Comparison of ENCODE assay signal across 19 cellular contexts in the genomic region with DNA sequence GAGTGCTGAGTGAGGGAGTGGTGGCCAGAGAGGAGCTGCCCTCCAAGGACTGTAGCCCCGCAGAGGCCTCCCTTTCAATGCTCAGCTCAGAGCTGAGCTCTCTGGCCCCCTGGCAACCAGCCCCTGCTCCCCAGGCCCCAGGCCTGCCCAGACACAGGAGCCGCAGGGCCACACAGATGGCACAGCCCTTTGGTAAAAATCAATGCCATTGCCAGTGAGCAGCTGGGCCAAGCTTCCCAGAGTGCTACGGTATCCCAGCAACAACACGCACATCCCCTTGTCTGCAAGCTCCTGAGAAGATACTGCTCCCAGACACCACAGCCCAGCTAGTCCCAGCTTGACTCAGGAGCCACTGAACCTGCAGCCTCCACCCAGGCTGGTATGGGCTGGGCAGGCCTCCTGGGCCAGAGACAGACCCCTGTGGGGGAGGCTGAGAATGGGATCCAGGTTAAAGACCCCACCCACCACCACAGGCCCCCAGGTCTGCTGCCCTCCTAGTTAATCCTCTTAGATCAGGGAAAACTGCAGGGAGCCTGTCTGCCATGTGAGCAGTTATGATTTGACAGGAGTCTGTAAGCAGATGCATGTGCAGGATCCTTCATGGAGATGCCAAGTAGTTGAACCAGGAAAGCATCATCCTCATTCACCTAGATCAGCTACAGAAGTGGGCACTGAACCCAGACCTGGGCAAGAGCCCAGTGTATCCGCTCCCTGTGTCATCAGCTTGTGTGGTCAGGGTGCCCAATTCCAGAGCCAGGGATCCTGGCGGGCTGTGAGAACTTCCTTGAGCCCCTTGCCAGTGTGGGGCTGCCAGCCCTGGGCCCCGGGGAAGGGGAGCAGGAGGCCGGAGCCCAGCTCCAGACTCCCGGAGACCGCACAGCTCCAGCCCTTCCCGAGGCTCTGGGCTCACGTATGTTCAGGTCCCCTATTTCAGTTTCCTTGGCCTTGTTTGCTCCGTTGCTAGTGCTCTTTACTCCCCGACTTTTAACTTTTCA. TPM values are rescaled to one million over a fixed set of nuclear protein-coding genes. Genes with fewer than 3 reads are reported as not detected.
DNase-seq lines count a peak whose midpoint lies in the region; ATAC-seq, FAIRE-seq and TF ChIP-seq lines count a peak whose summit lies in the region.
"Had no signal": no experiment of that assay in that cellular context is flagged by ENCODE, and none has a peak within 500 bp of the region (broad histone marks: within the 10 kb centered on the region; RNA-seq: fewer than 3 reads in every experiment).

No MANE protein-coding gene starts in this region.

- H3K4me3 Mint-ChIP-seq in T-cell: no peak overlapping the region
- H3K4me3 Mint-ChIP-seq: CD8-positive, alpha-beta memory T cell; central memory CD8-positive, alpha-beta T cell; GM23338 had no signal

- FAIRE-seq in islet of Langerhans (lab: Jason Lieb, UNC): peak; percentile 88
- FAIRE-seq: A204.1, small intestine had no signal

- ATAC-seq in T-cell (replicated peaks in 1 of 4): no peak
- ATAC-seq: activated naive CD4-positive, alpha-beta T cell treated with anti-CD3 and anti-CD28 coated beads, Interleukin-2, amount 50 U/mL, for 72 hours; GM23338; left ventricle myocardium superior had no signal

- intact Hi-C loops in tibial artery (cut with DNase I; ENCODE audit: low total_unique reads): no loop called here

- H3K27ac ChIP-seq in tibial artery: no peak overlapping the region
- H3K27ac ChIP-seq: epithelial cell of prostate, HL-60, SJSA1 had no signal

- no peaks in the 10 kb centered on the region for H3K36me3 Mint-ChIP-seq in T-cell
- H3K36me3 Mint-ChIP-seq: activated naive CD4-positive, alpha-beta T cell treated with anti-CD3 and anti-CD28 coated beads, Interleukin-2, amount 50 U/mL, for 72 hours; CD8-positive, alpha-beta memory T cell had no signal

- H3K27me3 ChIP-seq in tibial artery: peaks cover 0 to 11% of the 10 kb centered on the region in 2 donors
- H3K27me3 ChIP-seq: SJSA1 had no signal

- H3K9me3 ChIP-seq in tibial artery: no peaks in the 10 kb centered on the region

- DNase-seq in activated effector memory CD4-positive, alpha-beta T cell treated with anti-CD3 and anti-CD28 coated beads, Interleukin-2, amount 50 U/mL, for 16 hours: peak; percentile 45
- no peak for DNase-seq in activated effector memory CD4-positive, alpha-beta T cell treated with Interleukin-2 at 50 U/mL for 16 hours
- peak; percentile 7 for DNase-seq in NCI-H69 (lab: John Stamatoyannopoulos, UW)
- peak; percentile 14 to 42 for DNase-seq in tibial artery
- DNase-seq in stimulated activated CD4-positive, alpha-beta T cell treated with anti-CD3 and anti-CD28 coated beads, Interleukin-2, amount 100 ng/mL, for 48 hours: no peak
- no peak for DNase-seq in NCI-H187 treated with DMSO at 0.1 percent for 48 hours (lab: John Stamatoyannopoulos, UW)
- DNase-seq in T-cell: no peak
- DNase-seq: CD8-positive, alpha-beta memory T cell; left ventricle myocardium superior; small intestine had no signal

- no peaks in the 10 kb centered on the region for H3K4me1 ChIP-seq in tibial artery

- no peaks in the 10 kb centered on the region for H3K36me3 ChIP-seq in tibial artery

- H3K9me3 Mint-ChIP-seq in T-cell: no peaks in the 10 kb centered on the region
- H3K9me3 Mint-ChIP-seq: activated naive CD4-positive, alpha-beta T cell treated with anti-CD3 and anti-CD28 coated beads, Interleukin-2, amount 50 U/mL, for 72 hours; central memory CD8-positive, alpha-beta T cell had no signal

- no peaks in the 10 kb centered on the region for H3K4me1 Mint-ChIP-seq in T-cell
- H3K4me1 Mint-ChIP-seq: CD8-positive, alpha-beta memory T cell; central memory CD8-positive, alpha-beta T cell; GM23338 had no signal

- H3K27me3 Mint-ChIP-seq in T-cell: peaks cover 2 to 3% of the 10 kb centered on the region in 2 donors

- POLR2A ChIA-PET in T-cell (lab: Charles Lee): no interaction called here

- no peak overlapping the region for H3K27ac Mint-ChIP-seq in T-cell
- H3K27ac Mint-ChIP-seq: activated naive CD4-positive, alpha-beta T cell treated with anti-CD3 and anti-CD28 coated beads, Interleukin-2, amount 50 U/mL, for 72 hours; CD8-positive, alpha-beta memory T cell; GM23338 had no signal

- CTCF ChIA-PET in T-cell (lab: Charles Lee): no interaction called here

- H3K4me3 ChIP-seq in tibial artery: no peak overlapping the region
- H3K4me3 ChIP-seq: GM23338, SJSA1 had no signal

- TF ChIP-seq CTCF in tibial artery (IDR thresholded peaks at IDR 0.05): no peak

RNA-seq across cellular contexts. Expression of a gene that starts 26.7 kb away (rescaled TPM):
- total RNA-seq in T-cell: under 1 TPM in 2 of 5 donors, not detected in 3; 0.09 to 0.23 TPM
- total RNA-seq: activated CD8-positive, alpha-beta memory T cell treated with anti-CD3 and anti-CD28 coated beads for 36 hours; activated naive CD4-positive, alpha-beta T cell treated with anti-CD3 and anti-CD28 coated beads, Interleukin-2, amount 50 U/mL, for 72 hours; CD8-positive, alpha-beta memory T cell had no signal

Comparison
In these comparisons a context has a peak if more than half of its experiments do, and no peak if none do; other contexts are left out.
1. DNase-seq: peak in activated effector memory CD4-positive, alpha-beta T cell treated with anti-CD3 and anti-CD28 coated beads, Interleukin-2, amount 50 U/mL, for 16 hours (single experiment), NCI-H69 (single experiment) and tibial artery (2 of 2); none in activated effector memory CD4-positive, alpha-beta T cell treated with Interleukin-2 at 50 U/mL for 16 hours (single experiment), stimulated activated CD4-positive, alpha-beta T cell treated with anti-CD3 and anti-CD28 coated beads, Interleukin-2, amount 100 ng/mL, for 48 hours (0 of 2), NCI-H187 treated with DMSO at 0.1 percent for 48 hours (single experiment) and T-cell (0 of 34).